In genomic region chrX:130885508-130885907, GRCh38 we compare ENCODE assay signal across 14 cellular contexts.
"Had no signal": no experiment of that assay in that cellular context is flagged by ENCODE, and none has a peak within 500 bp of the region (broad histone marks: within the 10 kb centered on the region; RNA-seq: fewer than 3 reads in every experiment).

No MANE protein-coding gene starts in this region.

- H3K4me3 Mint-ChIP-seq: activated naive CD8-positive, alpha-beta T cell; memory B cell; stimulated activated effector memory CD8-positive, alpha-beta T cell treated with anti-CD3 and anti-CD28 coated beads, Interleukin-12 subunit alpha, Interleukin-12 subunit beta, amount 100 ng/mL, for 72 hours had no signal

- DNase-seq: activated effector memory CD4-positive, alpha-beta T cell treated with Interleukin-2 at 50 U/mL for 16 hours; amygdala; left ventricle myocardium superior; mucosa of descending colon; naive thymus-derived CD8-positive, alpha-beta T cell; nucleus accumbens; T1000 had no signal

- H3K4me3 ChIP-seq: hepatocyte, mucosa of descending colon, SK-N-MC had no signal

- FAIRE-seq: bronchial epithelial cell, urothelium cell line had no signal

- H3K9me3 Mint-ChIP-seq: memory B cell; naive thymus-derived CD8-positive, alpha-beta T cell; stimulated activated effector memory CD8-positive, alpha-beta T cell treated with anti-CD3 and anti-CD28 coated beads, Interleukin-12 subunit alpha, Interleukin-12 subunit beta, amount 100 ng/mL, for 72 hours had no signal

- H3K27me3 ChIP-seq: hepatocyte had no signal

- H3K4me1 Mint-ChIP-seq: stimulated activated effector memory CD8-positive, alpha-beta T cell treated with anti-CD3 and anti-CD28 coated beads, Interleukin-12 subunit alpha, Interleukin-12 subunit beta, amount 100 ng/mL, for 72 hours had no signal

- H3K27ac Mint-ChIP-seq: activated naive CD8-positive, alpha-beta T cell; memory B cell; stimulated activated effector memory CD8-positive, alpha-beta T cell treated with anti-CD3 and anti-CD28 coated beads, Interleukin-12 subunit alpha, Interleukin-12 subunit beta, amount 100 ng/mL, for 72 hours had no signal

- H3K27ac ChIP-seq: hepatocyte, SK-N-MC had no signal

- H3K79me2 ChIP-seq: hepatocyte had no signal

- H3K4me2 ChIP-seq: hepatocyte had no signal

- H2AFZ ChIP-seq: hepatocyte had no signal

- H3K36me3 Mint-ChIP-seq: activated naive CD8-positive, alpha-beta T cell; naive thymus-derived CD8-positive, alpha-beta T cell; stimulated activated effector memory CD8-positive, alpha-beta T cell treated with anti-CD3 and anti-CD28 coated beads, Interleukin-12 subunit alpha, Interleukin-12 subunit beta, amount 100 ng/mL, for 72 hours had no signal

- H3K9me3 ChIP-seq: mucosa of descending colon had no signal

- H3K27me3 Mint-ChIP-seq: activated naive CD8-positive, alpha-beta T cell; memory B cell; naive thymus-derived CD8-positive, alpha-beta T cell had no signal

- ATAC-seq: left ventricle myocardium superior; mucosa of descending colon; naive thymus-derived CD8-positive, alpha-beta T cell; stimulated activated effector memory CD8-positive, alpha-beta T cell treated with anti-CD3 and anti-CD28 coated beads, Interleukin-12 subunit alpha, Interleukin-12 subunit beta, amount 100 ng/mL, for 72 hours had no signal
